Comparison of ENCODE assay signal across 10 cellular contexts in the genomic region with DNA sequence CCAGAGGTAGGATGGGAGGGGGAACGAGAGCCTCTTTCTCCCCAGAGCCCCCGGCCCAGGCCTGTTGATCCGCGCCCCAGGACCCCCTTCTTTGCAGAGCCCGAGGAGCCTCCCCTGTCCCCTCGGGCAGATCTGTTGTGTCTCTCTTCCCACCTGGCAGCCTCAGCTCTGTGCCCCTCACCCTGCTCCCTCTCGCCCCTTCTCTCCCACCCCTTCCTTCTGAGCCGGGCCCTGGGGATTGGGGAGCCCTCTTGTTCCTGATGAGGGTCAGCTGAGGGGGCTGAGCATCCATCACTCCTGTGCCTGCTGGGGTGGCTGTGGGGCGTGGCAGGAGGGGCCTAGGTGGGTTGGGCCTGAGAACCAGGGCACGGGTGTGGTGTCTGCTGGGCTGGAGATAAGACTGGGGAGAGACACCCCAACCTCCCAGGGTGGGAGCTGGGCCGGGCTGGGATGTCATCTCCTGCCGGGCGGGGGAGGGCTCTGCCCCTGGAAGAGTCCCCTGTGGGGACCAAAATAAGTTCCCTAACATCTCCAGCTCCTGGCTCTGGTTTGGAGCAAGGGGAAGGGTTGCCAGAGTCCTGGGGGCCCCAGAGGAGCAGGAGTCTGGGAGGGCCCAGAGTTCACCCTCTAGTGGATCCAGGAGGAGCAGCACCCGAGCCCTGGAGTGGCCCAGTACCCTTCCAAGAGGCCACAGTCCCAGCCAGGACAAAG.
DNase-seq lines count a peak whose midpoint lies in the region; ATAC-seq and TF ChIP-seq lines count a peak whose summit lies in the region.
"Had no signal": no experiment of that assay in that cellular context is flagged by ENCODE, and none has a peak within 500 bp of the region (broad histone marks: within the 10 kb centered on the region; RNA-seq: fewer than 3 reads in every experiment).

No MANE protein-coding gene starts in this region.

- peaks cover 0 to 10% of the 10 kb centered on the region in 2 donors for H3K4me1 ChIP-seq in ascending aorta
- H3K4me1 ChIP-seq in right lobe of liver, result no peaks in the 10 kb centered on the region
- H3K4me1 ChIP-seq in spleen, result peaks cover 0 to 36% (median 12%) of the 10 kb centered on the region in 6 donors

- intact Hi-C loops in ascending aorta (cut with DNase I) (no loop called here), right lobe of liver (cut with DNase I) (no loop called here), spleen (cut with DNase I; ENCODE audit: low total_unique reads) (no loop called here)

- peak overlapping the region in 1 of 2 donors; percentile 49 for H3K27ac ChIP-seq in ascending aorta
- H3K27ac ChIP-seq in right lobe of liver, result no peak overlapping the region
- no peak overlapping the region for H3K27ac ChIP-seq in spleen

- H3K36me3 ChIP-seq in ascending aorta, result peaks cover 29 to 35% of the 10 kb centered on the region in 2 donors
- no peaks in the 10 kb centered on the region for H3K36me3 ChIP-seq in right lobe of liver
- peaks cover 0 to 40% (median 0%) of the 10 kb centered on the region in 6 donors for H3K36me3 ChIP-seq in spleen

- ATAC-seq in right lobe of liver, result peak in 3 of 4 donors; percentile 13 to 30 (median 17)
- ATAC-seq in HG02610 (IDR thresholded peaks at IDR 0.05; ENCODE audit: unreplicated experiment), result no peak

- TF ChIP-seq CTCF in ascending aorta (IDR thresholded peaks at IDR 0.05) (peak in 2 of 3 experiments; percentile 34 to 40), right lobe of liver (IDR thresholded peaks at IDR 0.05) (peak in 3 of 4 donors; percentile 19 to 29 (median 20)), spleen (IDR thresholded peaks at IDR 0.05 in 8 of 11, conservative IDR thresholded peaks at IDR 0.05 in 3 of 11) (peak in 4 of 11 experiments; percentile 20 to 25 (median 22))

- 100% methylated on average over 1 of the region's 14 CpGs for WGBS in right lobe of liver (ENCODE audit: insufficient coverage, low coverage, low lambda C conversion rate, missing lambda C conversion rate)
- 80 to 88% (median 85%) methylated on average over 13 to 14 of the region's 14 CpGs for WGBS in spleen, 5 donors

- no peak overlapping the region for H3K4me3 ChIP-seq in ascending aorta
- no peak overlapping the region for H3K4me3 ChIP-seq in right lobe of liver
- no peak overlapping the region for H3K4me3 ChIP-seq in spleen
- H3K4me3 ChIP-seq: SK-N-MC had no signal

- H3K9me3 ChIP-seq in ascending aorta (no peaks in the 10 kb centered on the region), right lobe of liver (no peaks in the 10 kb centered on the region), spleen (no peaks in the 10 kb centered on the region)

- TF ChIP-seq POLR2A in right lobe of liver (IDR thresholded peaks at IDR 0.05) (no peak), spleen (IDR thresholded peaks at IDR 0.05) (no peak)

- DNase-seq in D341Med (ENCODE audit: low spot score), result peak; percentile 74
- peak; percentile 32 for DNase-seq in HT-29 (ENCODE audit: low spot score)
- no peak for DNase-seq in ascending aorta (ENCODE audit: low spot score in 2 of 2)
- no peak for DNase-seq in right lobe of liver
- no peak for DNase-seq in HK-2 (ENCODE audit: unreplicated experiment)
- no peak for DNase-seq in spleen
- no peak for DNase-seq in DMS79 (lab: John Stamatoyannopoulos, UW)
- DNase-seq: small intestine had no signal

- H3K27me3 ChIP-seq in ascending aorta (no peaks in the 10 kb centered on the region), right lobe of liver (no peaks in the 10 kb centered on the region), spleen (replicated peaks in 1 of 7) (peaks cover 0 to 20% (median 0%) of the 10 kb centered on the region in 7 donors)

Comparison
In these comparisons a context has a peak if more than half of its experiments do, and no peak if none do; other contexts are left out.
1. DNase-seq: peak in D341Med (single experiment) and HT-29 (single experiment); none in ascending aorta (0 of 2), right lobe of liver (0 of 3), HK-2 (single experiment), spleen (single experiment) and DMS79 (single experiment).